ENCODE assay signal across 9 cellular contexts in the genomic region with DNA sequence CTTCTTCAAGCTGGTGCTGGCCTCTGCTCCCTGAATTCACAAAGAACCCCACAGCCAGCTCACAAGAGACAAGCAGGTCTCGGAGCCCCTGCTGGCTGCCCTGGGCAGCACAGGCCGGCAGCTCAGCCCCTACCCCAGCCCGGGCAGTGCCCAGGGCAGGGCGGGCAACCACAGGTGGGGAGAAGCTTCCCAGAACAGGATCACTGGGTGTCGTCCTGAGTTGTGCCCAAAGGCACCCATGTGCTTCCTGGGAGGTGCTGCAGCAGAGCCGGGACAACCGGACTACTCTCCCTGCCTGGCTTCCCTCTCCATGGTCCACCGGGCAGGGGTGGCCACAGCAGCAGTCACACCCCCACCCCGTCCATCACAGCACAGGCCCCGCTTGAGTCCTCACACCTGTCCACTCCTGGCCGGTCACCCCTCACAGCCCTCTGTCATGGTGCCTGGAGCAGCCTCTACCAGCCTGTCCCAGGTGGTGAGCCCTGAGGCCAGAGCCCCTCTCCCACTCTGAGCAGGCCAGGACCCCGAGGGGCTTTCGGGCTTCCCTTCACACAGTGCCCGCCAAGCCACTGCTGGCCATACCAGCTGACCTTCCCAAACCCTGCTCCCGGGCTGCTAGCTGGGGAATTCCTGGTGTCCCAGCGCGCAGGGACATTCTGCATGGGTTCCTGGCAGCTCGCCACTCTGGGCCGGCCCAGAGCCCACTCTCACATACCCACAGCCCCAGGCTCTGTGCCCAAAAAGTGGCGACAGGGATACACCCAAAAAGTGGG. TPM values are rescaled to one million over a fixed set of nuclear protein-coding genes. Genes with fewer than 3 reads are reported as not detected.
DNase-seq lines count a peak whose midpoint lies in the region; ATAC-seq and TF ChIP-seq lines count a peak whose summit lies in the region.
"Had no signal": no experiment of that assay in that cellular context is flagged by ENCODE, and none has a peak within 500 bp of the region (broad histone marks: within the 10 kb centered on the region; RNA-seq: fewer than 3 reads in every experiment).

No MANE protein-coding gene starts in this region.

- H3K27me3 Mint-ChIP-seq in activated T-cell treated with anti-CD3 and anti-CD28 coated beads, Interleukin-2, amount 50 U/mL, for 24 hours = peaks cover 44% of the 10 kb centered on the region
- peaks cover 37% of the 10 kb centered on the region for H3K27me3 Mint-ChIP-seq in activated T-cell treated with anti-CD3 and anti-CD28 coated beads, Interleukin-2, amount 50 U/mL, for 4 hours (ENCODE audit: low read depth)

- H3K36me3 ChIP-seq in transverse colon = no peaks in the 10 kb centered on the region
- no peaks in the 10 kb centered on the region for H3K36me3 ChIP-seq in mesendoderm (ENCODE audit: control insufficient read depth, insufficient read depth, low read length)

- TF ChIP-seq POLR2A in transverse colon (IDR thresholded peaks at IDR 0.05) = no peak

- no peaks in the 10 kb centered on the region for H3K9me3 Mint-ChIP-seq in activated T-cell treated with anti-CD3 and anti-CD28 coated beads, Interleukin-2, amount 50 U/mL, for 24 hours
- H3K9me3 Mint-ChIP-seq in activated T-cell treated with anti-CD3 and anti-CD28 coated beads, Interleukin-2, amount 50 U/mL, for 4 hours = no peaks in the 10 kb centered on the region

- 41% methylated on average over 14 of the region's 20 CpGs; no CpG with 5 or more reads in 1 of the 2 donors for WGBS in transverse colon (ENCODE audit: low coverage in 1 of 2), 2 donors
- WGBS in mesendoderm (ENCODE audit: extremely low coverage, insufficient coverage, low lambda C conversion rate) = no CpG with 5 or more reads among the region's 20 CpGs

- no peak overlapping the region for H2BK5ac ChIP-seq in mesendoderm (ENCODE audit: low read length)

- no peaks in the 10 kb centered on the region for H3K36me3 Mint-ChIP-seq in activated T-cell treated with anti-CD3 and anti-CD28 coated beads, Interleukin-2, amount 50 U/mL, for 24 hours (ENCODE audit: low read depth)
- no peaks in the 10 kb centered on the region for H3K36me3 Mint-ChIP-seq in activated T-cell treated with anti-CD3 and anti-CD28 coated beads, Interleukin-2, amount 50 U/mL, for 4 hours (ENCODE audit: insufficient read depth)

- intact Hi-C loops in transverse colon (cut with DNase I; ENCODE audit: low total_unique reads) = no loop called here

- no peak overlapping the region for H3K4ac ChIP-seq in mesendoderm (ENCODE audit: low read depth, low read length)

- no peak overlapping the region for H3K18ac ChIP-seq in mesendoderm (ENCODE audit: low read length)

- TF ChIP-seq EP300 in transverse colon (IDR thresholded peaks at IDR 0.05; ENCODE audit: low read depth) = no peak

- H4K8ac ChIP-seq in mesendoderm (ENCODE audit: low read depth, low read length) = no peak overlapping the region

- H2AK5ac ChIP-seq in mesendoderm (ENCODE audit: low read length) = no peak overlapping the region

- TF ChIP-seq CTCF in fibroblast of pulmonary artery (IDR thresholded peaks at IDR 0.05; ENCODE audit: low read length, missing control alignments) (peak; percentile 23), transverse colon (IDR thresholded peaks at IDR 0.05) (no peak)

- ATAC-seq in activated T-cell treated with anti-CD3 and anti-CD28 coated beads, Interleukin-2, amount 50 U/mL, for 4 hours = no peak
- ATAC-seq in HG02571 (IDR thresholded peaks at IDR 0.05; ENCODE audit: unreplicated experiment) (no peak), GM21390 (IDR thresholded peaks at IDR 0.05; ENCODE audit: unreplicated experiment) (no peak)

- no peak overlapping the region for H3K23ac ChIP-seq in mesendoderm (ENCODE audit: low read length)

- H3K4me2 ChIP-seq in mesendoderm (ENCODE audit: low read length) = no peak overlapping the region

- H3K4me3 ChIP-seq in fibroblast of pulmonary artery (replicated peaks; ENCODE audit: low read depth, low read length) (no peak overlapping the region), transverse colon (no peak overlapping the region), mesendoderm (ENCODE audit: low read length) (no peak overlapping the region)

- no peak overlapping the region for H3K27ac Mint-ChIP-seq in activated T-cell treated with anti-CD3 and anti-CD28 coated beads, Interleukin-2, amount 50 U/mL, for 24 hours

- H3K27me3 ChIP-seq in transverse colon = peaks cover 61% of the 10 kb centered on the region
- H3K27me3 ChIP-seq in mesendoderm (ENCODE audit: insufficient read depth, low read length, poor library complexity) = peaks cover 16% of the 10 kb centered on the region

- H3K4me3 Mint-ChIP-seq in activated T-cell treated with anti-CD3 and anti-CD28 coated beads, Interleukin-2, amount 50 U/mL, for 24 hours = no peak overlapping the region
- H3K4me3 Mint-ChIP-seq in activated T-cell treated with anti-CD3 and anti-CD28 coated beads, Interleukin-2, amount 50 U/mL, for 4 hours = no peak overlapping the region

- no peaks in the 10 kb centered on the region for H3K9me3 ChIP-seq in transverse colon

- DNase-seq in activated T-cell treated with anti-CD3 and anti-CD28 coated beads, Interleukin-2, amount 50 U/mL, for 24 hours = peak; percentile 30
- no peak for DNase-seq in activated T-cell treated with anti-CD3 and anti-CD28 coated beads, Interleukin-2, amount 50 U/mL, for 4 hours
- DNase-seq in SK-MEL-5 (ENCODE audit: low read depth, low spot score) = peak; percentile 19
- DNase-seq in fibroblast of pulmonary artery (ENCODE audit: low read depth) = no peak
- DNase-seq in transverse colon = peak; percentile 5
- DNase-seq in mesendoderm = no peak
- DNase-seq: stimulated activated naive CD4-positive, alpha-beta T cell had no signal

- no peak overlapping the region for H3K9ac ChIP-seq in mesendoderm (ENCODE audit: low read length)

- peaks cover 5% of the 10 kb centered on the region for H3K4me1 Mint-ChIP-seq in activated T-cell treated with anti-CD3 and anti-CD28 coated beads, Interleukin-2, amount 50 U/mL, for 24 hours (ENCODE audit: low read depth)
- H3K4me1 Mint-ChIP-seq in activated T-cell treated with anti-CD3 and anti-CD28 coated beads, Interleukin-2, amount 50 U/mL, for 4 hours (ENCODE audit: low read depth) = peaks cover 14% of the 10 kb centered on the region

- no peak overlapping the region for H3K56ac ChIP-seq in mesendoderm (ENCODE audit: low read length)

- H3K27ac ChIP-seq in transverse colon = no peak overlapping the region
- no peak overlapping the region for H3K27ac ChIP-seq in mesendoderm (ENCODE audit: low read depth, low read length)

- H4K5ac ChIP-seq in mesendoderm (ENCODE audit: low read length) = no peak overlapping the region

- H2BK120ac ChIP-seq in mesendoderm (ENCODE audit: low read depth, low read length) = no peak overlapping the region

- H3K79me2 ChIP-seq in mesendoderm (ENCODE audit: control insufficient read depth, insufficient read depth, low read length) = no peaks in the 10 kb centered on the region

- H3K4me1 ChIP-seq in transverse colon (peaks cover 0 to 9% (median 4%) of the 10 kb centered on the region in 4 donors), mesendoderm (ENCODE audit: control insufficient read depth, low read depth, low read length) (no peaks in the 10 kb centered on the region)

- in situ Hi-C loops in SK-MEL-5 (cut with HindIII; ENCODE audit: low pct_unique_long_range_greater_than_20kb, low sequenced_read_pairs) = no loop called here
- in situ Hi-C loops in transverse colon (cut with MboI; ENCODE audit: low pct_ligation_motif_present in 1 of 4, low pct_unique_long_range_greater_than_20kb in 1 of 4, low sequenced_read_pairs in 3 of 4) = no loop called here

- no peaks in the 10 kb centered on the region for H3K79me1 ChIP-seq in mesendoderm (ENCODE audit: low read length)

- no peak overlapping the region for H2BK15ac ChIP-seq in mesendoderm (replicated peaks; ENCODE audit: low read depth)

RNA-seq across cellular contexts. Expression of a gene that starts 3.1 kb away (rescaled TPM):
- under 1 TPM; 0.29 to 0.60 (median 0.38) TPM for total RNA-seq in activated T-cell treated with anti-CD3 and anti-CD28 coated beads, Interleukin-2, amount 50 U/mL, for 4 hours
- total RNA-seq in SK-MEL-5 (2014; rRNA removed; shearing (Covaris generic)) = 4.2 and 4.4 TPM in 2 replicates
- 6.9 and 7.3 TPM in 2 replicates for polyA plus RNA-seq in SK-MEL-5 (2015; cell fraction: cytosol; rRNA removed)
- polyA plus RNA-seq in SK-MEL-5 (2015; cell fraction: nucleus; rRNA removed) = 3.6 and 6.2 TPM in 2 replicates
- 1 to 10 TPM in 1 of 4 donors, under 1 TPM in 1, not detected in 2; 0.41 to 2.5 TPM for total RNA-seq in transverse colon
- 6.9 TPM for polyA plus RNA-seq in mesendoderm (2013, experiment 1 of 2)
- polyA plus RNA-seq in mesendoderm (2013, experiment 2 of 2) = 7.5 TPM

Comparison
In these comparisons a context has a peak if more than half of its experiments do, and no peak if none do; other contexts are left out.
1. DNase-seq: peak in activated T-cell treated with anti-CD3 and anti-CD28 coated beads, Interleukin-2, amount 50 U/mL, for 24 hours (single experiment), SK-MEL-5 (single experiment) and transverse colon (single experiment); none in activated T-cell treated with anti-CD3 and anti-CD28 coated beads, Interleukin-2, amount 50 U/mL, for 4 hours (single experiment), fibroblast of pulmonary artery (single experiment) and mesendoderm (single experiment).